ENCODE assay signal across 9 cellular contexts in the genomic region with DNA sequence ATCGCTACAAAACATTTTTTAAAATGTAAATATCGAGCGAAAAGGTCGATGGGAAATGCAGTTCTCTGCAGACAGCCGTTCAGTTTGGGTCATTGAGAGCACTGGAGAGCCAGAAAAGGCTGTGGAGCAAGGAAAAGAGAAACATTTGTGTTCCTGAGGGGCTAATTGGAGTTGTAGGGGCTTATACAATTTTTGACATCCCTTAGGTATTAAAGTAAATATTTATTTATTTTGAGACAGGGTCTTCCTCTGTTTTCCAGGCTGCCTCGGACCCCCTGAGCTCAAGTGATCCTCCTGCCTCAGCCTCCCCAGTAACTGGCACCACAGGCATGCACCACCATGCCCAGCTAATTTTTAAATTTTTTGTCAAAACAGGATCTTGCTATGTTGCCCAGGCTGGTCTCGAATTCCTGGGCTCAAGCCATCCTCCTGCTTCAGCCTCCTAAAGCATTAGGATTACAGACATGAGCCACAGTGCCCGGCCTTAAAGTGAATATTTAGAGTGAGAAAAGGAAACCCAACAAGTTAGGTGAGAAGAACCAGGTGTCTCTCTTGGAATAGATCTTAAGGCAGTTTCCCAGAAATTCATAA. TPM values are rescaled to one million over a fixed set of nuclear protein-coding genes. Genes with fewer than 3 reads are reported as not detected.
A peak's percentile ranks its signal among the peaks of the same experiment; 100 is the strongest.
DNase-seq lines count a peak whose midpoint lies in the region; ATAC-seq and TF ChIP-seq lines count a peak whose summit lies in the region.
"Had no signal": no experiment of that assay in that cellular context is flagged by ENCODE, and none has a peak within 500 bp of the region (broad histone marks: within the 10 kb centered on the region; RNA-seq: fewer than 3 reads in every experiment).

No MANE protein-coding gene starts in this region.

- H3K4me3 ChIP-seq in GM06990 (replicated peaks; ENCODE audit: low read depth, low read length), result peak overlapping the region; percentile 92
- H3K4me3 ChIP-seq in Jurkat, Clone E6-1 (ENCODE audit: low read length), result peak overlapping the region; percentile 47
- peak overlapping the region; percentile 13 to 37 for H3K4me3 ChIP-seq in cardiac fibroblast (replicated peaks in 1 of 2; ENCODE audit: low read depth in 2 of 2, low read length in 2 of 2)
- peak overlapping the region; percentile 90 for H3K4me3 ChIP-seq in naive thymus-derived CD4-positive, alpha-beta T cell (ENCODE audit: low read length)

- peak overlapping the region; percentile 87 to 96 (median 91) for H3K4me3 Mint-ChIP-seq in naive thymus-derived CD4-positive, alpha-beta T cell

- CTCF ChIA-PET in naive thymus-derived CD4-positive, alpha-beta T cell (lab: Charles Lee), result no interaction called here

- H3K36me3 ChIP-seq in GM06990 (ENCODE audit: control insufficient read depth, insufficient read depth, low read length), result no peaks in the 10 kb centered on the region
- no peaks in the 10 kb centered on the region for H3K36me3 ChIP-seq in naive thymus-derived CD4-positive, alpha-beta T cell (ENCODE audit: control insufficient read depth in 2 of 3, insufficient read depth in 3 of 3, low read length in 3 of 3)

- TF ChIP-seq CTCF in GM06990 (IDR thresholded peaks at IDR 0.05; ENCODE audit: insufficient read depth, low read length, poor library complexity, severe bottlenecking) (no peak), cardiac fibroblast (IDR thresholded peaks at IDR 0.05; ENCODE audit: low read depth, low read length) (no peak)

- H3K4me1 ChIP-seq in naive thymus-derived CD4-positive, alpha-beta T cell (ENCODE audit: control insufficient read depth in 2 of 2, insufficient read depth in 2 of 2, low read length in 2 of 2), result peaks cover 15 to 30% of the 10 kb centered on the region in 2 donors

- peaks cover 34 to 64% (median 55%) of the 10 kb centered on the region in 7 donors for H3K4me1 Mint-ChIP-seq in naive thymus-derived CD4-positive, alpha-beta T cell

- POLR2A ChIA-PET in naive thymus-derived CD4-positive, alpha-beta T cell (lab: Charles Lee), result interaction anchor here (0.7 to 1.5 kb wide), 3 partner anchors 21 to 53 kb away, joined by 3 read pairs; no protein-coding TSS in a partner anchor

- in situ Hi-C loops in ACHN (cut with HindIII; ENCODE audit: low pct_ligation_motif_present, low pct_unique_long_range_greater_than_20kb, low sequenced_read_pairs), result no loop called here

- peaks cover 0 to 5% (median 0%) of the 10 kb centered on the region in 5 donors for H3K36me3 Mint-ChIP-seq in naive thymus-derived CD4-positive, alpha-beta T cell

- H3K27me3 ChIP-seq in GM06990 (replicated peaks; ENCODE audit: control insufficient read depth, insufficient read depth, low read length), result no peaks in the 10 kb centered on the region; the same call in 1 of the 2 replicates
- H3K27me3 ChIP-seq in naive thymus-derived CD4-positive, alpha-beta T cell (ENCODE audit: control insufficient read depth in 2 of 2, insufficient read depth in 2 of 2, low read length in 2 of 2), result no peaks in the 10 kb centered on the region

- no peaks in the 10 kb centered on the region for H3K9me3 ChIP-seq in naive thymus-derived CD4-positive, alpha-beta T cell (ENCODE audit: control insufficient read depth in 2 of 3, low read length in 3 of 3)

- H3K27ac ChIP-seq in naive thymus-derived CD4-positive, alpha-beta T cell (ENCODE audit: low read depth, low read length), result peak overlapping the region; percentile 97

- DNase-seq in GM06990 (ENCODE audit: extremely low read depth, insufficient read length), result no peak
- no peak for DNase-seq in Jurkat, Clone E6-1 (ENCODE audit: low read depth, low spot score)
- DNase-seq in cardiac fibroblast (ENCODE audit: low read depth in 2 of 2), result no peak
- no peak for DNase-seq in naive thymus-derived CD4-positive, alpha-beta T cell
- no peak for DNase-seq in NCI-H1436 (lab: John Stamatoyannopoulos, UW)
- no peak for DNase-seq in ACHN

- no peaks in the 10 kb centered on the region for H3K27me3 Mint-ChIP-seq in naive thymus-derived CD4-positive, alpha-beta T cell

- no peaks in the 10 kb centered on the region for H3K9me3 Mint-ChIP-seq in naive thymus-derived CD4-positive, alpha-beta T cell

- H3K27ac Mint-ChIP-seq in naive thymus-derived CD4-positive, alpha-beta T cell, result peak overlapping the region; percentile 90 to 97 (median 93)

- intact Hi-C loops in naive thymus-derived CD4-positive, alpha-beta T cell (cut with micrococcal nuclease), result loop anchor here (1.0 to 10.0 kb wide), 17 partner anchors 19 to 1102 kb away; partner anchors contain the start of genes CATSPERG (in 2 of the 2), GGN (in 2 of the 2), PSMD8 (in 2 of the 2) and SIPA1L3 (in 2 of the 2)

- ATAC-seq in naive thymus-derived CD4-positive, alpha-beta T cell, result peak; percentile 1
- no peak for ATAC-seq in HG03175 (IDR thresholded peaks at IDR 0.05; ENCODE audit: unreplicated experiment)
- ATAC-seq in GM21717 (IDR thresholded peaks at IDR 0.05; ENCODE audit: unreplicated experiment), result no peak

RNA-seq across cellular contexts. Expression of gene YIF1B, which starts 0.8 kb away (rescaled TPM):
- polyA plus RNA-seq in Jurkat, Clone E6-1 (2012; ENCODE audit: insufficient read depth, insufficient read length), result 95.1 TPM
- total RNA-seq in naive thymus-derived CD4-positive, alpha-beta T cell, result 10 to 100 TPM; 26.1 to 84.7 (median 38.0) TPM
- polyA plus RNA-seq in naive thymus-derived CD4-positive, alpha-beta T cell, result 10 to 100 TPM; 45.1 to 47.1 TPM

RNA-seq across cellular contexts. Expression of gene KCNK6, which starts 3.1 kb away (rescaled TPM):
- 5.5 TPM for polyA plus RNA-seq in Jurkat, Clone E6-1 (2012; ENCODE audit: insufficient read depth, insufficient read length)
- 10 to 100 TPM in 3 of 5 experiments, 1 to 10 TPM in 2; 5.7 to 19.9 (median 10.1) TPM for total RNA-seq in naive thymus-derived CD4-positive, alpha-beta T cell
- polyA plus RNA-seq in naive thymus-derived CD4-positive, alpha-beta T cell, result 1 to 10 TPM; 1.8 to 3.7 TPM

RNA-seq across cellular contexts. Expression of gene C19orf33, which starts 12.5 kb away (rescaled TPM):
- polyA plus RNA-seq in Jurkat, Clone E6-1 (2012; ENCODE audit: insufficient read depth, insufficient read length), result not detected
- total RNA-seq in naive thymus-derived CD4-positive, alpha-beta T cell, result under 1 TPM in 1 of 5 experiments, not detected in 4; 0.88 TPM
- 1 to 10 TPM in 1 of 2 donors, not detected in 1; 1.5 TPM for polyA plus RNA-seq in naive thymus-derived CD4-positive, alpha-beta T cell
- total RNA-seq: M059J had no signal

RNA-seq across cellular contexts. Expression of gene CATSPERG, which starts 19.1 kb away (rescaled TPM):
- 1.0 TPM for polyA plus RNA-seq in Jurkat, Clone E6-1 (2012; ENCODE audit: insufficient read depth, insufficient read length)
- 10 to 100 TPM in 4 of 5 experiments, 1 to 10 TPM in 1; 5.9 to 20.5 (median 18.1) TPM for total RNA-seq in naive thymus-derived CD4-positive, alpha-beta T cell
- polyA plus RNA-seq in naive thymus-derived CD4-positive, alpha-beta T cell, result 1 to 10 TPM in 1 of 2 donors, under 1 TPM in 1; 0.94 to 5.2 TPM
- total RNA-seq: M059J had no signal

RNA-seq across cellular contexts. Expression of gene SPINT2, which starts 52.2 kb away (rescaled TPM):
- 160 TPM for polyA plus RNA-seq in Jurkat, Clone E6-1 (2012; ENCODE audit: insufficient read depth, insufficient read length)
- total RNA-seq in naive thymus-derived CD4-positive, alpha-beta T cell, result 10 to 100 TPM; 35.5 to 56.9 (median 38.7) TPM
- polyA plus RNA-seq in naive thymus-derived CD4-positive, alpha-beta T cell, result 100 to 1,000 TPM; 120 to 139 TPM

Comparison
In these comparisons a context has a peak if more than half of its experiments do, and no peak if none do; other contexts are left out.
1. H3K4me3 ChIP-seq: peak in every context shown above with its lines; median percentile 92 in GM06990; 90 in naive thymus-derived CD4-positive, alpha-beta T cell; 47 in Jurkat, Clone E6-1; 25 in cardiac fibroblast.